In genomic region chr22:30325065-30325720, GRCh38 we compare ENCODE assay signal across 8 cellular contexts. TPM values are rescaled to one million over a fixed set of nuclear protein-coding genes. Genes with fewer than 3 reads are reported as not detected.
A peak's percentile ranks its signal among the peaks of the same experiment; 100 is the strongest.
DNase-seq lines count a peak whose midpoint lies in the region; ATAC-seq and TF ChIP-seq lines count a peak whose summit lies in the region.

No MANE protein-coding gene starts in this region.

- no peaks in the 10 kb centered on the region for H3K9me3 Mint-ChIP-seq in activated CD4-positive, alpha-beta T cell treated with anti-CD3 and anti-CD28 coated beads, Interleukin-2, amount 10 ng/mL, durations not matched to agents 24 days and 14 days
- H3K9me3 Mint-ChIP-seq in activated CD8-positive, alpha-beta T cell treated with anti-CD3 and anti-CD28 coated beads for 36 hours, result no peaks in the 10 kb centered on the region

- DNase-seq in activated CD4-positive, alpha-beta T cell treated with anti-CD3 and anti-CD28 coated beads, Interleukin-2, amount 10 ng/mL, durations not matched to agents 24 days and 14 days, result no peak
- no peak for DNase-seq in activated CD4-positive, alpha-beta T cell treated with anti-CD3 and anti-CD28 coated beads, Interleukin-2, amount 50 U/mL, for 4 hours
- DNase-seq in activated CD8-positive, alpha-beta T cell treated with anti-CD3 and anti-CD28 coated beads for 36 hours, result no peak
- DNase-seq in heart left ventricle (peak in 3 of 5 donors; percentile 55 to 56 (median 55)), gastrocnemius medialis (peak in 1 of 2 donors; percentile 55), SKM-1 treated with dmso at 0.1 percent for 144 hours (lab: John Stamatoyannopoulos, UW; ENCODE audit: unreplicated experiment) (no peak)

- no peaks in the 10 kb centered on the region for H3K9me3 ChIP-seq in heart left ventricle
- H3K9me3 ChIP-seq in gastrocnemius medialis, result no peaks in the 10 kb centered on the region

- peak overlapping the region; percentile 48 to 95 (median 88) for H3K27ac ChIP-seq in heart left ventricle
- H3K27ac ChIP-seq in gastrocnemius medialis, result peak overlapping the region; percentile 81 to 84 (median 82)

- 53 to 69% (median 59%) methylated on average over 5 of the region's 5 CpGs for WGBS in heart left ventricle, 4 donors

- intact Hi-C loops in activated CD4-positive, alpha-beta T cell treated with anti-CD3 and anti-CD28 coated beads, Interleukin-2, amount 10 ng/mL, durations not matched to agents 24 days and 14 days (cut with micrococcal nuclease), result loop anchor here (1.0 to 5.0 kb wide), 2 partner anchors 20 to 1058 kb away; partner anchors contain the start of genes EWSR1 and RHBDD3
- intact Hi-C loops in activated CD8-positive, alpha-beta T cell treated with anti-CD3 and anti-CD28 coated beads for 36 hours (cut with micrococcal nuclease), result loop anchor here (2.0 kb wide), 1 partner anchor 14 kb away; no protein-coding TSS in a partner anchor
- intact Hi-C loops in heart left ventricle (cut with DNase I), result loop anchor here in 5 of 10 donors (2.0 to 5.0 kb wide), 4 partner anchors 33 to 62 kb away; partner anchors contain the start of genes CASTOR1 (in 3 of the 5) and RNF215 (in 1 of the 5)
- intact Hi-C loops in gastrocnemius medialis (cut with DNase I; ENCODE audit: low total_unique reads), result loop anchor here (5.0 kb wide), 2 partner anchors 62 to 1528 kb away; partner anchors contain the start of gene RNF215

- no peak for TF ChIP-seq CTCF in activated CD8-positive, alpha-beta T cell treated with anti-CD3 and anti-CD28 coated beads for 36 hours (IDR thresholded peaks at IDR 0.05)
- TF ChIP-seq CTCF in heart left ventricle (IDR thresholded peaks at IDR 0.05) (no peak), gastrocnemius medialis (IDR thresholded peaks at IDR 0.05 in 4 of 5, conservative IDR thresholded peaks at IDR 0.05 in 1 of 5) (no peak)

- peaks cover 0 to 14% (median 0%) of the 10 kb centered on the region in 9 donors for H3K36me3 ChIP-seq in heart left ventricle
- no peaks in the 10 kb centered on the region for H3K36me3 ChIP-seq in gastrocnemius medialis

- CTCF ChIA-PET in activated CD8-positive, alpha-beta T cell treated with anti-CD3 and anti-CD28 coated beads for 36 hours (lab: Charles Lee), result interaction anchor here (0.7 to 8.3 kb wide), 6 partner anchors 11 to 237 kb away, joined by 3 to 98 read pairs (median 4); partner anchors contain the start of gene CASTOR1

- POLR2A ChIA-PET in activated CD8-positive, alpha-beta T cell treated with anti-CD3 and anti-CD28 coated beads for 36 hours (lab: Charles Lee), result interaction anchor here (0.7 to 8.5 kb wide), 11 partner anchors 10 to 60 kb away, joined by 3 to 68 read pairs (median 6); partner anchors contain the start of genes CASTOR1, CCDC157 and SF3A1

- TF ChIP-seq POLR2A in heart left ventricle (IDR thresholded peaks at IDR 0.05), result peak in 1 of 2 donors; percentile 25
- TF ChIP-seq POLR2A in gastrocnemius medialis (IDR thresholded peaks at IDR 0.05), result no peak

- H3K4me3 ChIP-seq in heart left ventricle, result peak overlapping the region; percentile 64 to 100 (median 94)
- peak overlapping the region; percentile 83 to 99 (median 87) for H3K4me3 ChIP-seq in gastrocnemius medialis

- H3K27ac Mint-ChIP-seq in activated CD4-positive, alpha-beta T cell treated with anti-CD3 and anti-CD28 coated beads, Interleukin-2, amount 10 ng/mL, durations not matched to agents 24 days and 14 days, result peak overlapping the region; percentile 67
- peak overlapping the region; percentile 81 for H3K27ac Mint-ChIP-seq in activated CD8-positive, alpha-beta T cell treated with anti-CD3 and anti-CD28 coated beads for 36 hours

- H3K4me1 ChIP-seq in heart left ventricle, result peaks cover 8 to 67% (median 53%) of the 10 kb centered on the region in 12 donors
- peaks cover 33 to 39% of the 10 kb centered on the region in 2 donors for H3K4me1 ChIP-seq in gastrocnemius medialis

- peaks cover 54% of the 10 kb centered on the region for H3K4me1 Mint-ChIP-seq in activated CD4-positive, alpha-beta T cell treated with anti-CD3 and anti-CD28 coated beads, Interleukin-2, amount 10 ng/mL, durations not matched to agents 24 days and 14 days
- H3K4me1 Mint-ChIP-seq in activated CD8-positive, alpha-beta T cell treated with anti-CD3 and anti-CD28 coated beads for 36 hours (ENCODE audit: low read depth), result peaks cover 54% of the 10 kb centered on the region

- H3K27me3 ChIP-seq in heart left ventricle (no peaks in the 10 kb centered on the region), gastrocnemius medialis (no peaks in the 10 kb centered on the region)

- H3K27me3 Mint-ChIP-seq in activated CD4-positive, alpha-beta T cell treated with anti-CD3 and anti-CD28 coated beads, Interleukin-2, amount 10 ng/mL, durations not matched to agents 24 days and 14 days, result no peaks in the 10 kb centered on the region
- H3K27me3 Mint-ChIP-seq in activated CD8-positive, alpha-beta T cell treated with anti-CD3 and anti-CD28 coated beads for 36 hours, result no peaks in the 10 kb centered on the region

- peaks cover 18% of the 10 kb centered on the region for H3K36me3 Mint-ChIP-seq in activated CD4-positive, alpha-beta T cell treated with anti-CD3 and anti-CD28 coated beads, Interleukin-2, amount 10 ng/mL, durations not matched to agents 24 days and 14 days (ENCODE audit: low read depth)
- H3K36me3 Mint-ChIP-seq in activated CD8-positive, alpha-beta T cell treated with anti-CD3 and anti-CD28 coated beads for 36 hours (ENCODE audit: low read depth), result peaks cover 15% of the 10 kb centered on the region

- H3K4me3 Mint-ChIP-seq in activated CD4-positive, alpha-beta T cell treated with anti-CD3 and anti-CD28 coated beads, Interleukin-2, amount 10 ng/mL, durations not matched to agents 24 days and 14 days, result peak overlapping the region; percentile 89
- H3K4me3 Mint-ChIP-seq in activated CD8-positive, alpha-beta T cell treated with anti-CD3 and anti-CD28 coated beads for 36 hours, result peak overlapping the region; percentile 81

- no peak for ATAC-seq in activated CD8-positive, alpha-beta T cell treated with anti-CD3 and anti-CD28 coated beads for 36 hours
- peak in 2 of 4 donors; percentile 35 to 45 for ATAC-seq in heart left ventricle
- ATAC-seq in gastrocnemius medialis, result no peak
- ATAC-seq in GM19023 (IDR thresholded peaks at IDR 0.05; ENCODE audit: unreplicated experiment), result no peak
- ATAC-seq in GM21786 (IDR thresholded peaks at IDR 0.05; ENCODE audit: unreplicated experiment), result no peak

- in situ Hi-C loops in gastrocnemius medialis (cut with MboI; ENCODE audit: low sequenced_read_pairs in 4 of 4), result no loop called here

RNA-seq across cellular contexts. Expression of gene TBC1D10A, which starts 1.5 kb away (rescaled TPM):
- total RNA-seq in activated CD4-positive, alpha-beta T cell treated with anti-CD3 and anti-CD28 coated beads, Interleukin-2, amount 10 ng/mL, durations not matched to agents 24 days and 14 days, result 18.9 and 19.3 TPM in 2 replicates
- total RNA-seq in activated CD8-positive, alpha-beta T cell treated with anti-CD3 and anti-CD28 coated beads for 36 hours, result 10 to 100 TPM; 20.5 to 21.1 TPM
- total RNA-seq in heart left ventricle, result 10 to 100 TPM in 1 of 9 donors, 1 to 10 TPM in 8; 4.3 to 10.1 (median 7.1) TPM
- polyA plus RNA-seq in heart left ventricle, result 1 to 10 TPM; 4.5 to 9.5 TPM
- 1 to 10 TPM; 4.1 to 9.6 (median 6.2) TPM for total RNA-seq in gastrocnemius medialis

RNA-seq across cellular contexts. Expression of gene SF3A1, which starts 31.5 kb away (rescaled TPM):
- 314 and 319 TPM in 2 replicates for total RNA-seq in activated CD4-positive, alpha-beta T cell treated with anti-CD3 and anti-CD28 coated beads, Interleukin-2, amount 10 ng/mL, durations not matched to agents 24 days and 14 days
- total RNA-seq in activated CD8-positive, alpha-beta T cell treated with anti-CD3 and anti-CD28 coated beads for 36 hours, result 100 to 1,000 TPM; 252 to 262 TPM
- 100 to 1,000 TPM in 4 of 9 donors, 10 to 100 TPM in 5; 57.7 to 142 (median 99.2) TPM for total RNA-seq in heart left ventricle
- 10 to 100 TPM; 11.4 to 31.3 TPM for polyA plus RNA-seq in heart left ventricle
- 100 to 1,000 TPM in 2 of 4 donors, 10 to 100 TPM in 2; 36.0 to 145 (median 94.5) TPM for total RNA-seq in gastrocnemius medialis

RNA-seq across cellular contexts. Expression of gene CCDC157, which starts 31.6 kb away (rescaled TPM):
- 2.9 and 3.2 TPM in 2 replicates for total RNA-seq in activated CD4-positive, alpha-beta T cell treated with anti-CD3 and anti-CD28 coated beads, Interleukin-2, amount 10 ng/mL, durations not matched to agents 24 days and 14 days
- total RNA-seq in activated CD8-positive, alpha-beta T cell treated with anti-CD3 and anti-CD28 coated beads for 36 hours, result 1 to 10 TPM; 2.2 to 2.4 TPM
- total RNA-seq in heart left ventricle, result 1 to 10 TPM in 5 of 9 donors, under 1 TPM in 4; 0.45 to 1.7 (median 1.1) TPM
- 1 to 10 TPM in 1 of 2 donors, under 1 TPM in 1; 0.42 to 1.4 TPM for polyA plus RNA-seq in heart left ventricle
- total RNA-seq in gastrocnemius medialis, result 1 to 10 TPM in 2 of 4 donors, under 1 TPM in 2; 0.41 to 1.4 (median 1.1) TPM

RNA-seq across cellular contexts. Expression of gene CASTOR1, which starts 35.9 kb away (rescaled TPM):
- 4.7 and 7.3 TPM in 2 replicates for total RNA-seq in activated CD4-positive, alpha-beta T cell treated with anti-CD3 and anti-CD28 coated beads, Interleukin-2, amount 10 ng/mL, durations not matched to agents 24 days and 14 days
- total RNA-seq in activated CD8-positive, alpha-beta T cell treated with anti-CD3 and anti-CD28 coated beads for 36 hours, result 1 to 10 TPM; 4.2 to 5.1 TPM
- total RNA-seq in heart left ventricle (10 to 100 TPM in 3 of 9 donors, 1 to 10 TPM in 6; 3.8 to 16.6 (median 7.1) TPM), gastrocnemius medialis (1 to 10 TPM; 3.5 to 6.5 (median 5.6) TPM)
- 10 to 100 TPM in 1 of 2 donors, 1 to 10 TPM in 1; 7.0 to 10.2 TPM for polyA plus RNA-seq in heart left ventricle

RNA-seq across cellular contexts. Expression of gene OSM, which starts 58.5 kb away (rescaled TPM):
- 61.0 and 62.8 TPM in 2 replicates for total RNA-seq in activated CD4-positive, alpha-beta T cell treated with anti-CD3 and anti-CD28 coated beads, Interleukin-2, amount 10 ng/mL, durations not matched to agents 24 days and 14 days
- 10 to 100 TPM; 44.3 to 45.7 TPM for total RNA-seq in activated CD8-positive, alpha-beta T cell treated with anti-CD3 and anti-CD28 coated beads for 36 hours
- 1 to 10 TPM in 2 of 9 donors, under 1 TPM in 5, not detected in 2; 0.17 to 5.0 (median 0.42) TPM for total RNA-seq in heart left ventricle
- under 1 TPM; 0.25 to 0.27 TPM for polyA plus RNA-seq in heart left ventricle
- total RNA-seq in gastrocnemius medialis, result under 1 TPM in 1 of 4 donors, not detected in 3; 0.53 TPM

Comparison
In these comparisons a context has a peak if more than half of its experiments do, and no peak if none do; other contexts are left out.
1. DNase-seq: peak in heart left ventricle (3 of 5); none in activated CD4-positive, alpha-beta T cell treated with anti-CD3 and anti-CD28 coated beads, Interleukin-2, amount 10 ng/mL, durations not matched to agents 24 days and 14 days (single experiment), activated CD4-positive, alpha-beta T cell treated with anti-CD3 and anti-CD28 coated beads, Interleukin-2, amount 50 U/mL, for 4 hours (0 of 2), activated CD8-positive, alpha-beta T cell treated with anti-CD3 and anti-CD28 coated beads for 36 hours (single experiment) and SKM-1 treated with dmso at 0.1 percent for 144 hours (single experiment).